In the genomic region with DNA sequence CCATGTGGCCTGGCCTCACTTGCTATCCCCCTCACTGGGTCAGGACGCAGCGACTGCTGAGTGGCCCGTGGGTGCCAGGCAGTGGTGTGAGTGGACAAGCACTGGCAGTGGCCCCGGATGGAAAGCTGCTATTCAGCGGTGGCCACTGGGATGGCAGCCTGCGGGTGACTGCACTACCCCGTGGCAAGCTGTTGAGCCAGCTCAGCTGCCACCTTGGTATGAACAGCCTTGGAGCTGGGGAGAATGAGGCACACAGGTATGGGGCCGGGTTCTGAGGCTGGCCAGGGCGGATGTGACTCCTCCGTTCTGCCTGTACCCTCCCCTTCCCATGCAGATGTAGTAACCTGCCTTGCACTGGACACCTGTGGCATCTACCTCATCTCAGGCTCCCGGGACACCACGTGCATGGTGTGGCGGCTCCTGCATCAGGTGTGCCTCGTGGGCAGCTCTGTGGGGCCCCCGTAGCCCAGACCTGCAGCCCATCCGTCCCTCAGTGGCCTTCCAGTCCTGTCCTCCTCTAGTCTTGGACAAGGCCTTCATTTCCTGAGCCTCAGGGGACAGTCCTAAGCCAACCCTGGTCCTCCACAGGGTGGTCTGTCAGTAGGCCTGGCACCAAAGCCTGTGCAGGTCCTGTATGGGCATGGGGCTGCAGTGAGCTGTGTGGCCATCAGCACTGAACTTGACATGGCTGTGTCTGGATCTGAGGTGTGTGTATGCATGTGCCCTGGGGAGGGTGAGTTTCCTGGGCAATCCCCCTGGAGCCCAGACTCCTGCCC, we compare ENCODE assay signal across 23 cellular contexts. TPM values are rescaled to one million over a fixed set of nuclear protein-coding genes. Genes with fewer than 3 reads are reported as not detected.
DNase-seq lines count a peak whose midpoint lies in the region; ATAC-seq and TF ChIP-seq lines count a peak whose summit lies in the region.
"Had no signal": no experiment of that assay in that cellular context is flagged by ENCODE, and none has a peak within 500 bp of the region (broad histone marks: within the 10 kb centered on the region; RNA-seq: fewer than 3 reads in every experiment).

No MANE protein-coding gene starts in this region.

- intact Hi-C loops in Panc1 (cut with micrococcal nuclease; ENCODE audit: unreplicated experiment): no loop called here
- intact Hi-C loops in upper lobe of right lung (cut with DNase I): no loop called here

- H3K36me3 ChIP-seq in Panc1 (ENCODE audit: control insufficient read depth, insufficient read depth, low read length) (0 out of 2 replicates have a peak, but pooled peaks cover 2% of the 10 kb centered on the region), upper lobe of right lung (peaks cover 41% of the 10 kb centered on the region)

- H3K4me1 ChIP-seq in Panc1 (ENCODE audit: control insufficient read depth, insufficient read depth, low read length): no peaks in the 10 kb centered on the region
- H3K4me1 ChIP-seq in upper lobe of right lung: peaks cover 11% of the 10 kb centered on the region

- no peak overlapping the region for H3K27ac Mint-ChIP-seq in mesothelial cell of epicardium
- H3K27ac Mint-ChIP-seq: GM23338; progenitor cell of endocrine pancreas; stimulated activated memory B cell treated with anti-CD40 and anti-IgM and Interleukin-4, amounts not matched to agents 10 μg/mL and 1 μg/mL and 100 μg/mL, for 72 hours had no signal

- ATAC-seq in Panc1: peak; percentile 23; the same call in 1 of the 2 replicates
- ATAC-seq in left lobe of liver: no peak
- ATAC-seq in upper lobe of right lung: no peak
- ATAC-seq: activated T-cell treated with anti-CD3 and anti-CD28 coated beads, Interleukin-2, amount 50 U/mL, for 4 hours; GM23338; lower lobe of right lung; stimulated activated memory B cell treated with anti-CD40 and anti-IgM and Interleukin-4, amounts not matched to agents 10 μg/mL and 1 μg/mL and 100 μg/mL, for 72 hours; T-cell had no signal

- no TSS peak for BruUV-seq in Panc1 (replicated peaks; lab: Mats Ljungman, UMichigan)

- H3K4me3 Mint-ChIP-seq in mesothelial cell of epicardium: no peak overlapping the region
- H3K4me3 Mint-ChIP-seq: stimulated activated memory B cell treated with anti-CD40 and anti-IgM and Interleukin-4, amounts not matched to agents 10 μg/mL and 1 μg/mL and 100 μg/mL, for 72 hours had no signal

- H3K27me3 Mint-ChIP-seq in mesothelial cell of epicardium (ENCODE audit: low read depth): no peaks in the 10 kb centered on the region
- H3K27me3 Mint-ChIP-seq: CD4-positive, alpha-beta memory T cell; progenitor cell of endocrine pancreas; stimulated activated memory B cell treated with anti-CD40 and anti-IgM and Interleukin-4, amounts not matched to agents 10 μg/mL and 1 μg/mL and 100 μg/mL, for 72 hours; T-cell had no signal

- DNase-seq in activated naive CD4-positive, alpha-beta T cell treated with anti-CD3 and anti-CD28 coated beads, Interleukin-2, amount 50 U/mL, for 16 hours: peak; percentile 7
- no peak for DNase-seq in activated naive CD4-positive, alpha-beta T cell (lab: John Stamatoyannopoulos, UW)
- DNase-seq in Panc1 (ENCODE audit: low read depth, low spot score): no peak
- peak; percentile 43 for DNase-seq in left lobe of liver (ENCODE audit: low spot score)
- peak; percentile 61 for DNase-seq in upper lobe of right lung
- DNase-seq in RPMI8226: no peak
- DNase-seq in NCI-H345 (lab: John Stamatoyannopoulos, UW): no peak
- DNase-seq in mesothelial cell of epicardium (ENCODE audit: low spot score in 2 of 2, unreplicated experiment in 2 of 2): no peak
- DNase-seq: activated CD4-positive, alpha-beta T cell treated with anti-CD3 and anti-CD28 coated beads, Interleukin-2, amount 50 U/mL, for 48 hours; activated T-cell treated with anti-CD3 and anti-CD28 coated beads, Interleukin-2, amount 50 U/mL, for 4 hours; CD4-positive, alpha-beta memory T cell; DMS79; effector memory CD4-positive, alpha-beta T cell; lower lobe of right lung; NCI-H1930; NCI-H446 treated with DMSO at 0.1 percent for 48 hours; NK-92 treated with Interleukin-12 subunit alpha and Interleukin-12 subunit beta, amount 100 ng/mL, for 24 hours; thyroid gland had no signal

- H3K4me3 ChIP-seq in Panc1 (ENCODE audit: low read depth in 2 of 2, low read length in 2 of 2): no peak overlapping the region
- no peak overlapping the region for H3K4me3 ChIP-seq in upper lobe of right lung
- H3K4me3 ChIP-seq: adrenal gland, lower lobe of right lung, thyroid gland had no signal

- H3K27me3 ChIP-seq in Panc1 (ENCODE audit: control insufficient read depth, insufficient read depth, low read length) (no peaks in the 10 kb centered on the region), upper lobe of right lung (no peaks in the 10 kb centered on the region)
- H3K27me3 ChIP-seq: adrenal gland, thyroid gland had no signal

- H3K36me3 Mint-ChIP-seq in mesothelial cell of epicardium: peaks cover 13% of the 10 kb centered on the region

- POLR2A ChIA-PET in Panc1 (lab: Charles Lee): no interaction called here

- H3K4me1 Mint-ChIP-seq in mesothelial cell of epicardium: peaks cover 9% of the 10 kb centered on the region

- no peaks in the 10 kb centered on the region for H3K9me3 Mint-ChIP-seq in mesothelial cell of epicardium
- H3K9me3 Mint-ChIP-seq: activated T-cell treated with anti-CD3 and anti-CD28 coated beads, Interleukin-2, amount 50 U/mL, for 4 hours; GM23338; stimulated activated memory B cell treated with anti-CD40 and anti-IgM and Interleukin-4, amounts not matched to agents 10 μg/mL and 1 μg/mL and 100 μg/mL, for 72 hours; T-cell had no signal

- in situ Hi-C loops in Panc1 (cut with HindIII; ENCODE audit: low pct_unique_long_range_greater_than_20kb, low sequenced_read_pairs): no loop called here

- CTCF ChIA-PET in Panc1 (lab: Charles Lee): no interaction called here

- no peak for TF ChIP-seq CTCF in Panc1 (IDR thresholded peaks at IDR 0.05)
- TF ChIP-seq CTCF in upper lobe of right lung (IDR thresholded peaks at IDR 0.05): no peak
- TF ChIP-seq CTCF in mesothelial cell of epicardium (IDR thresholded peaks at IDR 0.05; ENCODE audit: unreplicated experiment): no peak

- H3K27ac ChIP-seq in Panc1 (ENCODE audit: low read length) (no peak overlapping the region), upper lobe of right lung (no peak overlapping the region)
- H3K27ac ChIP-seq: adrenal gland, lower lobe of right lung, thyroid gland had no signal

- H3K9me3 ChIP-seq in Panc1 (ENCODE audit: control insufficient read depth, insufficient read depth, low read depth, low read length): no peaks in the 10 kb centered on the region
- H3K9me3 ChIP-seq in upper lobe of right lung: no peaks in the 10 kb centered on the region
- H3K9me3 ChIP-seq: adrenal gland, lower lobe of right lung, thyroid gland had no signal

RNA-seq across cellular contexts. Expression of a gene that starts 28.2 kb away (rescaled TPM):
- total RNA-seq in Panc1 (2021; ENCODE audit: unreplicated experiment): 38.8 TPM
- 46.2 TPM for polyA plus RNA-seq in Panc1 (2012; ENCODE audit: insufficient read length)
- 12.2 TPM for total RNA-seq in left lobe of liver
- total RNA-seq in upper lobe of right lung: 116 TPM
- 83.5 to 86.9 TPM (median 84.2 TPM) in 3 replicates for total RNA-seq in mesothelial cell of epicardium

RNA-seq across cellular contexts. Expression of a gene that starts 31.1 kb away (rescaled TPM):
- 35.5 TPM for total RNA-seq in Panc1 (2021; ENCODE audit: unreplicated experiment)
- polyA plus RNA-seq in Panc1 (2012; ENCODE audit: insufficient read length): 54.3 TPM
- 19.3 TPM for total RNA-seq in left lobe of liver
- total RNA-seq in upper lobe of right lung: 42.1 TPM
- 49.7 to 52.4 TPM (median 50.5 TPM) in 3 replicates for total RNA-seq in mesothelial cell of epicardium

Comparison
In these comparisons a context has a peak if more than half of its experiments do, and no peak if none do; other contexts are left out.
1. DNase-seq: peak in activated naive CD4-positive, alpha-beta T cell treated with anti-CD3 and anti-CD28 coated beads, Interleukin-2, amount 50 U/mL, for 16 hours (single experiment), left lobe of liver (single experiment) and upper lobe of right lung (single experiment); none in activated naive CD4-positive, alpha-beta T cell (0 of 4), Panc1 (single experiment), RPMI8226 (single experiment), NCI-H345 (single experiment) and mesothelial cell of epicardium (0 of 2).